In genomic region chr10:62437696-62438095, GRCh38 we compare ENCODE assay signal across 8 cellular contexts.
DNase-seq lines count a peak whose midpoint lies in the region; ATAC-seq and TF ChIP-seq lines count a peak whose summit lies in the region.

No MANE protein-coding gene starts in this region.

- H3K36me3 ChIP-seq in PC-3 (ENCODE audit: low read depth, low read length) (no peaks in the 10 kb centered on the region), mesenchymal stem cell (ENCODE audit: control insufficient read depth in 1 of 2, insufficient read depth in 2 of 2, low read depth in 1 of 2, low read length in 2 of 2) (no peaks in the 10 kb centered on the region)

- H3K9ac ChIP-seq in PC-3 (ENCODE audit: low read length) = no peak overlapping the region
- H3K9ac ChIP-seq in mesenchymal stem cell (ENCODE audit: low read length) = peak overlapping the region; percentile 9

- H3K9me3 ChIP-seq in PC-3 (ENCODE audit: low read length) (no peaks in the 10 kb centered on the region), mesenchymal stem cell (ENCODE audit: control insufficient read depth, low read length) (peaks cover 5% of the 10 kb centered on the region)

- H3K27me3 ChIP-seq in PC-3 (ENCODE audit: low read length) = no peaks in the 10 kb centered on the region
- no peaks in the 10 kb centered on the region for H3K27me3 ChIP-seq in mesenchymal stem cell (ENCODE audit: control insufficient read depth in 1 of 2, insufficient read depth in 1 of 2, low read length in 2 of 2)

- CTCF ChIA-PET in AG04449 (lab: Yijun Ruan, JAX) (interaction anchor here (0.6 to 4.4 kb wide), 51 partner anchors 9 to 1282 kb away, joined by 3 to 74 read pairs (median 5); partner anchors contain the start of gene RTKN2), PC-3 (lab: Charles Lee) (interaction anchor here (0.5 to 2.9 kb wide), 14 partner anchors 17 to 853 kb away, joined by 3 to 19 read pairs (median 4); partner anchors contain the start of gene EGR2)

- no peak overlapping the region for H3K18ac ChIP-seq in mesenchymal stem cell (ENCODE audit: low read depth in 1 of 2, low read length in 2 of 2)

- H2AFZ ChIP-seq in PC-3 (ENCODE audit: low read length) = no peak overlapping the region
- H2AFZ ChIP-seq in mesenchymal stem cell (ENCODE audit: low read depth, low read length) = no peak overlapping the region

- no peak overlapping the region for H2BK120ac ChIP-seq in mesenchymal stem cell (ENCODE audit: low read depth, low read length)

- no peak overlapping the region for H4K91ac ChIP-seq in mesenchymal stem cell (ENCODE audit: low read length)

- H3K4me3 ChIP-seq in AG04449 (ENCODE audit: low read depth, low read length) (no peak overlapping the region), PC-3 (ENCODE audit: low read length) (no peak overlapping the region), mesenchymal stem cell (ENCODE audit: insufficient read depth in 1 of 2, low read depth in 1 of 2, low read length in 2 of 2) (no peak overlapping the region)

- H4K8ac ChIP-seq in mesenchymal stem cell (ENCODE audit: low read length) = no peak overlapping the region

- no peak overlapping the region for H2BK5ac ChIP-seq in mesenchymal stem cell (ENCODE audit: low read depth, low read length, poor library complexity, severe bottlenecking)

- H3F3A ChIP-seq in PC-3 (ENCODE audit: low read length, unreplicated experiment) = peaks cover 10% of the 10 kb centered on the region

- peak overlapping the region; percentile 1; the same call in 1 of the 2 replicates for H3K4me2 ChIP-seq in PC-3 (ENCODE audit: low read length)
- H3K4me2 ChIP-seq in mesenchymal stem cell (ENCODE audit: low read length, poor library complexity, severe bottlenecking) = no peak overlapping the region

- no peaks in the 10 kb centered on the region for H3K79me1 ChIP-seq in mesenchymal stem cell (replicated peaks; ENCODE audit: low read length, poor library complexity, severe bottlenecking)

- TF ChIP-seq CTCF in AG04449 (IDR thresholded peaks at IDR 0.05; ENCODE audit: insufficient read depth, low read length, missing control alignments) = peak; percentile 45
- TF ChIP-seq CTCF in GM10266 (IDR thresholded peaks at IDR 0.05; ENCODE audit: control insufficient read depth, insufficient read depth, low read depth, missing control alignments) = peak; percentile 70
- peak; percentile 100 for TF ChIP-seq CTCF in PC-3 (conservative IDR thresholded peaks at IDR 0.05; ENCODE audit: low read depth, low read length)

- intact Hi-C loops in PC-3 (cut with micrococcal nuclease) = loop anchor here (1.0 to 2.0 kb wide), 9 partner anchors 55 to 721 kb away; partner anchors contain the start of gene EGR2

- H3K79me2 ChIP-seq in PC-3 (ENCODE audit: low read length) = no peaks in the 10 kb centered on the region

- no TSS peak for BruUV-seq in PC-3 (replicated peaks; lab: Mats Ljungman, UMichigan)

- H3K4me1 ChIP-seq in PC-3 (ENCODE audit: insufficient read depth, low read length) (peaks cover 24% of the 10 kb centered on the region), mesenchymal stem cell (ENCODE audit: control insufficient read depth, insufficient read depth, low read depth, low read length) (peaks cover 3% of the 10 kb centered on the region)

- H3K14ac ChIP-seq in mesenchymal stem cell (ENCODE audit: low read length in 2 of 2) = no peak overlapping the region

- no peak overlapping the region for H3K4ac ChIP-seq in mesenchymal stem cell (ENCODE audit: low read depth in 1 of 2, low read length in 2 of 2)

- WGBS in mesenchymal stem cell = 0% methylated on average over 1 of the region's 3 CpGs

- H3K27ac ChIP-seq in PC-3 (ENCODE audit: low read length) (no peak overlapping the region), mesenchymal stem cell (ENCODE audit: low read length, poor library complexity, severe bottlenecking) (no peak overlapping the region)

- peak; percentile 52 for ATAC-seq in HG03442 (IDR thresholded peaks at IDR 0.05; ENCODE audit: unreplicated experiment)
- ATAC-seq in PC-3 = peak; percentile 67
- ATAC-seq in HG02884 (IDR thresholded peaks at IDR 0.05; ENCODE audit: unreplicated experiment) = no peak

- DNase-seq in AG04449 (ENCODE audit: low read depth, low spot score) (peak; percentile 69), GM10266 (ENCODE audit: extremely low spot score) (peak; percentile 39), PC-3 (peak; percentile 100), dermis microvascular lymphatic vessel endothelial cell (ENCODE audit: low read depth in 2 of 2) (peak; percentile 43 to 64), mesenchymal stem cell (peak; percentile 75)
- no peak for DNase-seq in activated effector memory CD4-positive, alpha-beta T cell treated with Interleukin-2 at 50 U/mL for 16 hours

- POLR2A ChIA-PET in AG04449 (lab: Yijun Ruan, JAX) = interaction anchor here (0.8 kb wide), 1 partner anchor 146 kb away, joined by 4 read pairs; no protein-coding TSS in a partner anchor
- POLR2A ChIA-PET in PC-3 (lab: Charles Lee; ENCODE audit: unreplicated experiment) = interaction anchor here (0.6 kb wide), 1 partner anchor 185 kb away, joined by 4 read pairs; no protein-coding TSS in a partner anchor

- H2BK12ac ChIP-seq in mesenchymal stem cell (ENCODE audit: low read length in 2 of 2) = no peak overlapping the region

- no peak overlapping the region for H2AK5ac ChIP-seq in mesenchymal stem cell (ENCODE audit: low read length, severe bottlenecking)

- H2BK15ac ChIP-seq in mesenchymal stem cell (ENCODE audit: low read depth, poor library complexity, severe bottlenecking) = no peak overlapping the region

- H4K20me1 ChIP-seq in PC-3 (ENCODE audit: low read length) = no peaks in the 10 kb centered on the region

- H3K9me2 ChIP-seq in PC-3 (replicated peaks; ENCODE audit: low read length) = no peaks in the 10 kb centered on the region

- no peak overlapping the region for H3K23ac ChIP-seq in mesenchymal stem cell (ENCODE audit: low read length in 2 of 2)

Comparison
In these comparisons a context has a peak if more than half of its experiments do, and no peak if none do; other contexts are left out.
1. CTCF ChIP-seq: peak in every context shown above with its lines; median percentile 100 in PC-3; 70 in GM10266; 45 in AG04449.